1 cellular context compared by ENCODE assay signal in genomic region chr9:129867138-129868032, GRCh38.
TF ChIP-seq lines count a peak whose summit lies in the region.

No MANE protein-coding gene starts in this region.

TF ChIP-seq in K562, 482 proteins besides CTCF, POLR2A, EP300 and RAD21:
- peak; percentile 42; the same call in 1 of the 2 replicates for TF ChIP-seq SUPT5H (IDR thresholded peaks at IDR 0.05)
- peak; percentile 100 for TF ChIP-seq ZBTB33 (CRISPR knock-in tag; IDR thresholded peaks at IDR 0.05)
- TF ChIP-seq NR3C1 (CRISPR knock-in tag; IDR thresholded peaks at IDR 0.05) = 0 out of 2 replicates have a peak, but pooled peaks have one; percentile 37
- no peak for TF ChIP-seq ZBTB17 (CRISPR knock-in tag; IDR thresholded peaks at IDR 0.05)
- no peak for TF ChIP-seq SNIP1 (IDR thresholded peaks at IDR 0.05; ENCODE audit: low read depth)
- TF ChIP-seq RBFOX2 (IDR thresholded peaks at IDR 0.05; ENCODE audit: low read depth, low read length) = peak; percentile 45
- TF ChIP-seq CEBPG (CRISPR knock-in tag; IDR thresholded peaks at IDR 0.05) = 0 out of 2 replicates have a peak, but pooled peaks have one; percentile 11
- TF ChIP-seq CEBPG (tag; conservative IDR thresholded peaks at IDR 0.05 in 1 of 2, IDR thresholded peaks at IDR 0.05 in 1 of 2) = no peak
- peak; percentile 58 for TF ChIP-seq RBM22 (IDR thresholded peaks at IDR 0.05; ENCODE audit: low read depth, low read length, poor library complexity, severe bottlenecking)
- TF ChIP-seq SNRNP70 (optimal IDR thresholded peaks at IDR 0.05; ENCODE audit: low read depth, low read length) = peak; percentile 49
- TF ChIP-seq HINFP (tag; conservative IDR thresholded peaks at IDR 0.05; ENCODE audit: low read depth) = no peak
- no peak for TF ChIP-seq TRIM28 (IDR thresholded peaks at IDR 0.05)
- TF ChIP-seq MAX (CRISPR knock-in tag; IDR thresholded peaks at IDR 0.05) = peak; percentile 12; the same call in 1 of the 2 replicates
- TF ChIP-seq CREB1 (IDR thresholded peaks at IDR 0.05) = no peak
- 0 out of 2 replicates have a peak, but pooled peaks have one; percentile 25 for TF ChIP-seq CREB1 (CRISPR knock-in tag; IDR thresholded peaks at IDR 0.05)
